18 cellular contexts compared by ENCODE assay signal in the genomic region with DNA sequence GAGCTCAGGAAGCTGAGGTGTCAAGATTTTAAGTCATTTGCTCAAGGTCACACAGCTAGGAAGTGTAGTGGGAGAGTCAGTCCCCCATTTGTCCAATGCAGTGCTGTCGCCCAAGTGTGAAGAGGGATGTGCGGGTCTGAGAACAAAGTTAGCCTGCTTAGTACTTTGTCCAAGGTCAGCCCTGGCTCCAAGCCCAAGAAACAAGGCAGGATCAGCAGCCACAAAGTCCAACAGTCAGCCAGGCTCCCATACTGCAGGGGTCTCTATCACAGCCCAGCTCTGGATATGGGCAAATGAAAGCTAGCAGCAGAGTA.
A peak's percentile ranks its signal among the peaks of the same experiment; 100 is the strongest.
DNase-seq lines count a peak whose midpoint lies in the region; ATAC-seq and TF ChIP-seq lines count a peak whose summit lies in the region.
"Had no signal": no experiment of that assay in that cellular context is flagged by ENCODE, and none has a peak within 500 bp of the region (broad histone marks: within the 10 kb centered on the region; RNA-seq: fewer than 3 reads in every experiment).

No MANE protein-coding gene starts in this region.

- H3K4me1 ChIP-seq in HUES48 (ENCODE audit: control insufficient read depth, insufficient read depth, low read length) (peaks cover 8% of the 10 kb centered on the region), mucosa of descending colon (ENCODE audit: low read depth) (peaks cover 36% of the 10 kb centered on the region), stomach (peaks cover 0 to 28% (median 21%) of the 10 kb centered on the region in 4 donors)

- TF ChIP-seq CTCF in mucosa of descending colon (IDR thresholded peaks at IDR 0.05): no peak
- no peak for TF ChIP-seq CTCF in stomach (IDR thresholded peaks at IDR 0.05)

- no peak for TF ChIP-seq EP300 in stomach (IDR thresholded peaks at IDR 0.05)

- no peak overlapping the region for H3K9ac ChIP-seq in HUES48 (ENCODE audit: low read depth, low read length)

- WGBS in stomach, 5 donors: 40 to 66% (median 63%) methylated on average over 2 of the region's 2 CpGs

- no peak for TF ChIP-seq POLR2A in stomach (IDR thresholded peaks at IDR 0.05)

- H3K36me3 ChIP-seq in HUES48 (ENCODE audit: control insufficient read depth, insufficient read depth, low read length) (no peaks in the 10 kb centered on the region), mucosa of descending colon (ENCODE audit: low read depth) (no peaks in the 10 kb centered on the region), stomach (no peaks in the 10 kb centered on the region)

- DNase-seq in dermis blood vessel endothelial cell (peak; percentile 31), mucosa of descending colon (peak in 2 of 3 donors; percentile 69 to 79), stomach (peak; percentile 47), NCI-H2196 treated with DMSO at 0.1 percent for 48 hours (lab: John Stamatoyannopoulos, UW; ENCODE audit: unreplicated experiment) (no peak), HCEC 1CT (no peak), OCI-M1 (lab: John Stamatoyannopoulos, UW) (no peak)
- DNase-seq: activated CD4-positive, alpha-beta T cell treated with anti-CD3 and anti-CD28 coated beads for 4 hours; activated effector memory CD4-positive, alpha-beta T cell treated with Interleukin-2 at 50 U/mL for 16 hours; CD4-positive, alpha-beta memory T cell; effector CD8-positive, alpha-beta T cell; glutamatergic neuron; H9; NCI-H1694 treated with DMSO at 0.1 percent for 48 hours; NCI-H446; stimulated activated CD4-positive, alpha-beta T cell treated with anti-CD3 and anti-CD28 coated beads, Interleukin-4, amount 100 ng/mL, for 24 hours had no signal

- intact Hi-C loops in mucosa of descending colon (cut with DNase I, micrococcal nuclease) (loop anchor here in 1 of 2 donors (10.0 kb wide), 1 partner anchor 375 kb away; no protein-coding TSS in a partner anchor), stomach (cut with DNase I; ENCODE audit: low total_unique reads) (no loop called here)

- H3K27ac ChIP-seq in HUES48 (ENCODE audit: low read depth, low read length) (peak overlapping the region; percentile 69), stomach (peak overlapping the region; percentile 68 to 85 (median 75))

- H3K27me3 ChIP-seq in HUES48 (ENCODE audit: control insufficient read depth, insufficient read depth, low read length): no peaks in the 10 kb centered on the region
- H3K27me3 ChIP-seq in stomach: no peaks in the 10 kb centered on the region

- no peaks in the 10 kb centered on the region for H3K9me3 ChIP-seq in HUES48 (ENCODE audit: control insufficient read depth, insufficient read depth, low read length)
- H3K9me3 ChIP-seq in mucosa of descending colon: no peaks in the 10 kb centered on the region
- no peaks in the 10 kb centered on the region for H3K9me3 ChIP-seq in stomach

- ATAC-seq in mucosa of descending colon (peak; percentile 53), HG02759 (IDR thresholded peaks at IDR 0.05; ENCODE audit: unreplicated experiment) (no peak)

- H3K4me3 ChIP-seq in HUES48 (ENCODE audit: low read depth, low read length): no peak overlapping the region
- H3K4me3 ChIP-seq in mucosa of descending colon: no peak overlapping the region
- H3K4me3 ChIP-seq in stomach: no peak overlapping the region
- H3K4me3 ChIP-seq: skin epidermis had no signal

Comparison
In these comparisons a context has a peak if more than half of its experiments do, and no peak if none do; other contexts are left out.
1. DNase-seq: peak in dermis blood vessel endothelial cell (single experiment), mucosa of descending colon (2 of 3) and stomach (single experiment); none in NCI-H2196 treated with DMSO at 0.1 percent for 48 hours (single experiment), HCEC 1CT (single experiment) and OCI-M1 (single experiment).